15 cellular contexts compared by ENCODE assay signal in the genomic region with DNA sequence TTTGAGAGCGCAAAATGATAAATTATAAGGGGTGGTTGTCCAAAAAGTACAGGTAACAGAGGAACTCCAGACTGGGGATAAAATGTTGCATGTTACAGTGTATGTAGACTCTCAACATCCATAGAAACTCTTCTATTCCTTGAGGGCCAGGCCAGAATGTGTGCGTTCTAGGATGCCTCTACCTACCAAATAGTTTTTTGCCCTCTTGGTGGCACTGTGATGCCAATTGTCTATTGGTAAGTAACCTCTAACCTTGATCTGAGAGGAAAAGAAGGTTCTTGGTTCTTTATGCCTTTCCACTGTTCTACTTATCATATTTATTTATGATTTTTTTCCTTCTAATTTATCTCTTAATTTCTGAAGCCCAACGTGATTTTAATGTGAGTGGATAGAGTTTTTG.
DNase-seq lines count a peak whose midpoint lies in the region; ATAC-seq, FAIRE-seq and TF ChIP-seq lines count a peak whose summit lies in the region.
"Had no signal": no experiment of that assay in that cellular context is flagged by ENCODE, and none has a peak within 500 bp of the region (broad histone marks: within the 10 kb centered on the region; RNA-seq: fewer than 3 reads in every experiment).

No MANE protein-coding gene starts in this region.

- no peak overlapping the region for H3K4me3 ChIP-seq in mesenchymal stem cell (ENCODE audit: insufficient read depth in 1 of 2, low read depth in 1 of 2, low read length in 2 of 2)
- H3K4me3 ChIP-seq: esophagus squamous epithelium had no signal

- H3K79me1 ChIP-seq in mesenchymal stem cell (replicated peaks; ENCODE audit: low read length, poor library complexity, severe bottlenecking), result no peaks in the 10 kb centered on the region

- no peak overlapping the region for H2BK12ac ChIP-seq in mesenchymal stem cell (ENCODE audit: low read length in 2 of 2)

- H4K8ac ChIP-seq in mesenchymal stem cell (ENCODE audit: low read length), result no peak overlapping the region

- H3K36me3 ChIP-seq in mesenchymal stem cell (ENCODE audit: control insufficient read depth in 1 of 2, insufficient read depth in 2 of 2, low read depth in 1 of 2, low read length in 2 of 2), result no peaks in the 10 kb centered on the region
- H3K36me3 ChIP-seq: esophagus squamous epithelium had no signal

- H3K4me1 ChIP-seq in mesenchymal stem cell (ENCODE audit: control insufficient read depth, insufficient read depth, low read depth, low read length), result no peaks in the 10 kb centered on the region
- H3K4me1 ChIP-seq: esophagus squamous epithelium had no signal

- H2BK120ac ChIP-seq in mesenchymal stem cell (ENCODE audit: low read depth, low read length), result no peak overlapping the region

- H3K27me3 ChIP-seq in mesenchymal stem cell (ENCODE audit: control insufficient read depth in 1 of 2, insufficient read depth in 1 of 2, low read length in 2 of 2), result no peaks in the 10 kb centered on the region
- H3K27me3 ChIP-seq: esophagus squamous epithelium had no signal

- H3K14ac ChIP-seq in mesenchymal stem cell (ENCODE audit: low read length in 2 of 2), result no peak overlapping the region

- H3K23ac ChIP-seq in mesenchymal stem cell (ENCODE audit: low read length in 2 of 2), result no peak overlapping the region

- H2AFZ ChIP-seq in mesenchymal stem cell (ENCODE audit: low read depth, low read length), result no peak overlapping the region

- H3K27ac ChIP-seq in mesenchymal stem cell (ENCODE audit: low read length, poor library complexity, severe bottlenecking), result no peak overlapping the region
- H3K27ac ChIP-seq: esophagus squamous epithelium had no signal

- no peak overlapping the region for H3K18ac ChIP-seq in mesenchymal stem cell (ENCODE audit: low read depth in 1 of 2, low read length in 2 of 2)

- H3K9ac ChIP-seq in mesenchymal stem cell (ENCODE audit: low read length), result no peak overlapping the region

- no peaks in the 10 kb centered on the region for H3K9me3 ChIP-seq in mesenchymal stem cell (ENCODE audit: control insufficient read depth, low read length)
- H3K9me3 ChIP-seq: esophagus squamous epithelium had no signal

- FAIRE-seq in islet of Langerhans (lab: Jason Lieb, UNC), result peak; percentile 5

- no peak overlapping the region for H2AK5ac ChIP-seq in mesenchymal stem cell (ENCODE audit: low read length, severe bottlenecking)

- in situ Hi-C loops in SK-MEL-5 (cut with HindIII; ENCODE audit: low pct_unique_long_range_greater_than_20kb, low sequenced_read_pairs), result no loop called here

- no peak overlapping the region for H2BK5ac ChIP-seq in mesenchymal stem cell (ENCODE audit: low read depth, low read length, poor library complexity, severe bottlenecking)

- H2BK15ac ChIP-seq in mesenchymal stem cell (ENCODE audit: low read depth, poor library complexity, severe bottlenecking), result no peak overlapping the region

- TF ChIP-seq CTCF in GM12874 (IDR thresholded peaks at IDR 0.05; ENCODE audit: insufficient read depth, low read depth, low read length), result peak; percentile 16; the same call in 1 of the 2 replicates

- no peak overlapping the region for H3K4ac ChIP-seq in mesenchymal stem cell (ENCODE audit: low read depth in 1 of 2, low read length in 2 of 2)

- ATAC-seq in sciatic nerve, result no peak
- no peak for ATAC-seq in GM18498 (IDR thresholded peaks at IDR 0.05; ENCODE audit: unreplicated experiment)
- ATAC-seq: activated CD8-positive, alpha-beta memory T cell treated with anti-CD3 and anti-CD28 coated beads, Interleukin-2, amount 10 ng/mL, durations not matched to agents 7 days and 5 days had no signal

- no peak overlapping the region for H3K4me2 ChIP-seq in mesenchymal stem cell (ENCODE audit: low read length, poor library complexity, severe bottlenecking)

- DNase-seq in CD1c-positive myeloid dendritic cell (ENCODE audit: extremely low spot score), result peak; percentile 14
- peak; percentile 22 for DNase-seq in SK-MEL-5 (ENCODE audit: low read depth, low spot score)
- DNase-seq in sciatic nerve (ENCODE audit: low spot score), result no peak
- no peak for DNase-seq in mesenchymal stem cell
- no peak for DNase-seq in cortex of kidney (lab: John Stamatoyannopoulos, UW)
- DNase-seq: activated CD8-positive, alpha-beta memory T cell treated with anti-CD3 and anti-CD28 coated beads, Interleukin-2, amount 10 ng/mL, durations not matched to agents 7 days and 5 days; aorta; Calu3; esophagus squamous epithelium; left cardiac atrium; NCI-H446 treated with DMSO at 0.1 percent for 48 hours; posterior cingulate gyrus had no signal

- WGBS in mesenchymal stem cell, result 100% methylated on average over 1 of the region's 3 CpGs

- intact Hi-C loops in sciatic nerve (cut with DNase I), result no loop called here

- H4K91ac ChIP-seq in mesenchymal stem cell (ENCODE audit: low read length), result no peak overlapping the region

Comparison
In these comparisons a context has a peak if more than half of its experiments do, and no peak if none do; other contexts are left out.
1. DNase-seq: peak in CD1c-positive myeloid dendritic cell (single experiment) and SK-MEL-5 (single experiment); none in sciatic nerve (single experiment), mesenchymal stem cell (single experiment) and cortex of kidney (single experiment).